Comparison of ENCODE assay signal across 32 cellular contexts in the genomic region with DNA sequence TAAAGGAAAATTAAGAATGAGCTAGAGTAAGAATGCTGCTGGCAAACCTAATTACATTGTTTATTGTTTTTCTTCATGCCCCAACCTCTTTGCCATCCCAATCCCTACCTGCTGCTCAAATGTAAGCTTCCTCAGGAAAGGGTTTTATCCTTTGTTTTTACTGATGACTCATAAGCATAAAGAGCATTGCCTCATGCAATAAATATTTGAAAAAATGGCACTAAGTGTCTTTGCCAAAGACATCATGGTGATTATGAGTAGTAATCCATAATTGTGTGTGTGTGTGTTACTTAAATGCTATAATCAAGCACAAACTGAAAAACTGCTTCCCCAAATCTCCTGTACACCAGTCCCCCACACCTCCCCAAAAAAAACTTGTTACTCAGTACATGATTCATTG. TPM values are rescaled to one million over a fixed set of nuclear protein-coding genes. Genes with fewer than 3 reads are reported as not detected.
DNase-seq lines count a peak whose midpoint lies in the region; ATAC-seq and TF ChIP-seq lines count a peak whose summit lies in the region.
"Had no signal": no experiment of that assay in that cellular context is flagged by ENCODE, and none has a peak within 500 bp of the region (broad histone marks: within the 10 kb centered on the region; RNA-seq: fewer than 3 reads in every experiment).

No MANE protein-coding gene starts in this region.

- H3K9ac ChIP-seq in mesendoderm (ENCODE audit: low read length): no peak overlapping the region

- H3K27ac ChIP-seq in mesendoderm (ENCODE audit: low read depth, low read length): no peak overlapping the region
- H3K27ac ChIP-seq in upper lobe of right lung: no peak overlapping the region
- H3K27ac ChIP-seq: dorsolateral prefrontal cortex, epithelial cell of prostate, gastroesophageal sphincter, HL-60, Peyer's patch, tibial nerve had no signal

- H3K4ac ChIP-seq in mesendoderm (ENCODE audit: low read depth, low read length): no peak overlapping the region

- DNase-seq in H4 (ENCODE audit: low spot score) (peak; percentile 11), MV-4-11 (lab: John Stamatoyannopoulos, UW) (peak; percentile 21), cardiac fibroblast (ENCODE audit: low read depth in 2 of 2) (peak; percentile 5 to 66), mesendoderm (peak; percentile 5), upper lobe of right lung (no peak), NCI-H2227 treated with DMSO at 0.1 percent for 48 hours (lab: John Stamatoyannopoulos, UW) (no peak), amniotic stem cell (lab: John Stamatoyannopoulos, UW) (no peak)
- DNase-seq: activated B cell treated with CpG ODN at 0.5 μM for 24 hours; activated CD4-positive, alpha-beta memory T cell treated with anti-CD3 and anti-CD28 coated beads for 36 hours; activated effector memory CD4-positive, alpha-beta T cell treated with anti-CD3 and anti-CD28 coated beads, Interleukin-2, amount 50 U/mL, for 16 hours; activated T-cell treated with anti-CD3 and anti-CD28 coated beads for 4 hours; BE2C; Caco-2; caudate nucleus; dorsolateral prefrontal cortex; GOT3; islet precursor cell; NCI-H1417 treated with DMSO at 0.1 percent for 48 hours; NCI-H2107; NCI-H510A treated with DMSO at 0.1 percent for 48 hours; NK-92 treated with Interleukin-12 subunit alpha and Interleukin-12 subunit beta, amount 100 ng/mL, for 24 hours; nucleus accumbens; Peyer's patch; retina; stimulated activated CD4-positive, alpha-beta T cell treated with anti-CD3 and anti-CD28 coated beads, Interleukin-4, amount 100 ng/mL, for 4 hours; stimulated activated naive CD8-positive, alpha-beta T cell treated with anti-CD3 and anti-CD28 coated beads, Interleukin-15, amount 100 ng/mL, for 72 hours; T1000 had no signal

- no peak overlapping the region for H2BK5ac ChIP-seq in mesendoderm (ENCODE audit: low read length)

- H2AK5ac ChIP-seq in mesendoderm (ENCODE audit: low read length): no peak overlapping the region

- H3K79me1 ChIP-seq in mesendoderm (ENCODE audit: low read length): no peaks in the 10 kb centered on the region

- no peak overlapping the region for H3K18ac ChIP-seq in mesendoderm (ENCODE audit: low read length)

- H3K4me2 ChIP-seq in mesendoderm (ENCODE audit: low read length): no peak overlapping the region

- H3K27me3 ChIP-seq in mesendoderm (ENCODE audit: insufficient read depth, low read length, poor library complexity) (no peaks in the 10 kb centered on the region), upper lobe of right lung (no peaks in the 10 kb centered on the region)
- H3K27me3 ChIP-seq: BE2C, dorsolateral prefrontal cortex, gastroesophageal sphincter, Peyer's patch, tibial nerve had no signal

- intact Hi-C loops in upper lobe of right lung (cut with DNase I): no loop called here

- no peaks in the 10 kb centered on the region for H3K36me3 ChIP-seq in mesendoderm (ENCODE audit: control insufficient read depth, insufficient read depth, low read length)
- no peaks in the 10 kb centered on the region for H3K36me3 ChIP-seq in upper lobe of right lung
- H3K36me3 ChIP-seq: BE2C, gastroesophageal sphincter, Peyer's patch, tibial nerve had no signal

- no peak overlapping the region for H2BK120ac ChIP-seq in mesendoderm (ENCODE audit: low read depth, low read length)

- TF ChIP-seq CTCF in cardiac fibroblast (IDR thresholded peaks at IDR 0.05; ENCODE audit: low read depth, low read length) (no peak), upper lobe of right lung (IDR thresholded peaks at IDR 0.05) (no peak)

- no peaks in the 10 kb centered on the region for H3K9me3 ChIP-seq in upper lobe of right lung
- H3K9me3 ChIP-seq: BE2C, Caco-2, gastroesophageal sphincter, Peyer's patch, tibial nerve had no signal

- no peak overlapping the region for H3K56ac ChIP-seq in mesendoderm (ENCODE audit: low read length)

- H3K79me2 ChIP-seq in mesendoderm (ENCODE audit: control insufficient read depth, insufficient read depth, low read length): no peaks in the 10 kb centered on the region

- H3K4me1 ChIP-seq in mesendoderm (ENCODE audit: control insufficient read depth, low read depth, low read length) (no peaks in the 10 kb centered on the region), upper lobe of right lung (no peaks in the 10 kb centered on the region)
- H3K4me1 ChIP-seq: BE2C, Caco-2, gastroesophageal sphincter, Peyer's patch, tibial nerve had no signal

- no peak overlapping the region for H4K5ac ChIP-seq in mesendoderm (ENCODE audit: low read length)

- H3K4me3 ChIP-seq in cardiac fibroblast (replicated peaks in 1 of 2; ENCODE audit: low read depth in 2 of 2, low read length in 2 of 2) (no peak overlapping the region), mesendoderm (ENCODE audit: low read length) (no peak overlapping the region), upper lobe of right lung (no peak overlapping the region)
- H3K4me3 ChIP-seq: dorsolateral prefrontal cortex, gastroesophageal sphincter, Peyer's patch, tibial nerve had no signal

- H2BK15ac ChIP-seq in mesendoderm (replicated peaks; ENCODE audit: low read depth): no peak overlapping the region

- ATAC-seq in GM18861 (IDR thresholded peaks at IDR 0.05; ENCODE audit: unreplicated experiment): no peak
- no peak for ATAC-seq in upper lobe of right lung
- ATAC-seq: gastroesophageal sphincter; stimulated activated naive CD8-positive, alpha-beta T cell treated with anti-CD3 and anti-CD28 coated beads, Interleukin-15, amount 100 ng/mL, for 72 hours had no signal

- H4K8ac ChIP-seq in mesendoderm (ENCODE audit: low read depth, low read length): no peak overlapping the region

- H3K23ac ChIP-seq in mesendoderm (ENCODE audit: low read length): no peak overlapping the region

RNA-seq across cellular contexts. Expression of gene DNER, which starts 53.4 kb away (rescaled TPM):
- 7.1 and 8.7 TPM in 2 replicates for total RNA-seq in H4 (2014; rRNA removed; shearing (Covaris generic))
- 1.6 TPM for polyA plus RNA-seq in mesendoderm (2013, experiment 1 of 2)
- 1.6 TPM for polyA plus RNA-seq in mesendoderm (2013, experiment 2 of 2)
- 0.14 TPM for total RNA-seq in upper lobe of right lung
- total RNA-seq: activated B cell treated with CpG ODN at 0.5 μM for 24 hours; activated CD4-positive, alpha-beta memory T cell treated with anti-CD3 and anti-CD28 coated beads for 36 hours; Caco-2 had no signal

Comparison
In these comparisons a context has a peak if more than half of its experiments do, and no peak if none do; other contexts are left out.
1. DNase-seq: peak in H4 (single experiment), MV-4-11 (single experiment), cardiac fibroblast (2 of 2) and mesendoderm (single experiment); none in upper lobe of right lung (single experiment), NCI-H2227 treated with DMSO at 0.1 percent for 48 hours (single experiment) and amniotic stem cell (single experiment).